In genomic region chr18:47752796-47753645, GRCh38 we compare ENCODE assay signal across 19 cellular contexts.
DNase-seq lines count a peak whose midpoint lies in the region; ATAC-seq lines count a peak whose summit lies in the region.
"Had no signal": no experiment of that assay in that cellular context is flagged by ENCODE, and none has a peak within 500 bp of the region (broad histone marks: within the 10 kb centered on the region; RNA-seq: fewer than 3 reads in every experiment).

No MANE protein-coding gene starts in this region.

- H3K9ac ChIP-seq in neuronal stem cell (ENCODE audit: low read depth, low read length, poor library complexity) = no peak overlapping the region

- no peak overlapping the region for H2BK120ac ChIP-seq in neuronal stem cell (ENCODE audit: low read depth, low read length)

- CTCF ChIA-PET in activated CD8-positive, alpha-beta T cell treated with anti-CD3 and anti-CD28 coated beads, Interleukin-2, amount 10 ng/mL, durations not matched to agents 7 days and 5 days (lab: Charles Lee) = interaction anchor here (0.8 kb wide), 1 partner anchor 122 kb away, joined by 3 read pairs; no protein-coding TSS in a partner anchor

- peaks cover 0 to 17% (median 6%) of the 10 kb centered on the region in 3 experiments for H3K27me3 ChIP-seq in neuronal stem cell (ENCODE audit: control insufficient read depth in 3 of 3, insufficient read depth in 3 of 3, low read depth in 1 of 3, low read length in 3 of 3)

- H3K18ac ChIP-seq in neuronal stem cell (ENCODE audit: low read length) = peak overlapping the region; percentile 53

- POLR2A ChIA-PET in activated CD8-positive, alpha-beta T cell treated with anti-CD3 and anti-CD28 coated beads, Interleukin-2, amount 10 ng/mL, durations not matched to agents 7 days and 5 days (lab: Charles Lee) = no interaction called here

- no peak for ATAC-seq in activated CD8-positive, alpha-beta T cell treated with anti-CD3 and anti-CD28 coated beads, Interleukin-2, amount 10 ng/mL, durations not matched to agents 7 days and 5 days
- no peak for ATAC-seq in stimulated activated memory B cell treated with anti-CD40 and anti-IgM and Interleukin-4, amounts not matched to agents 10 μg/mL and 1 μg/mL and 100 μg/mL, for 72 hours
- ATAC-seq: A549, GM23338 had no signal

- H3K4me1 ChIP-seq in neuronal stem cell (ENCODE audit: control insufficient read depth in 2 of 2, insufficient read depth in 1 of 2, low read depth in 1 of 2, low read length in 2 of 2) = peaks cover 1 to 2% of the 10 kb centered on the region in 2 donors
- H3K4me1 ChIP-seq: A549, Caco-2, HAP-1 had no signal

- H2BK12ac ChIP-seq in neuronal stem cell (ENCODE audit: low read length) = no peak overlapping the region

- H2AFZ ChIP-seq in neuronal stem cell (ENCODE audit: low read length) = no peak overlapping the region

- H2BK15ac ChIP-seq in neuronal stem cell (ENCODE audit: low read length) = no peak overlapping the region

- no peaks in the 10 kb centered on the region for H3K4me1 Mint-ChIP-seq in activated CD8-positive, alpha-beta T cell treated with anti-CD3 and anti-CD28 coated beads, Interleukin-2, amount 10 ng/mL, durations not matched to agents 7 days and 5 days (ENCODE audit: low read depth)
- peaks cover 14% of the 10 kb centered on the region for H3K4me1 Mint-ChIP-seq in stimulated activated memory B cell treated with anti-CD40 and anti-IgM and Interleukin-4, amounts not matched to agents 10 μg/mL and 1 μg/mL and 100 μg/mL, for 72 hours

- no peak overlapping the region for H3K27ac Mint-ChIP-seq in activated CD8-positive, alpha-beta T cell treated with anti-CD3 and anti-CD28 coated beads, Interleukin-2, amount 10 ng/mL, durations not matched to agents 7 days and 5 days
- H3K27ac Mint-ChIP-seq in stimulated activated memory B cell treated with anti-CD40 and anti-IgM and Interleukin-4, amounts not matched to agents 10 μg/mL and 1 μg/mL and 100 μg/mL, for 72 hours = no peak overlapping the region
- H3K27ac Mint-ChIP-seq: GM23338, HFFc6 had no signal

- H3K4ac ChIP-seq in neuronal stem cell (ENCODE audit: low read length) = no peak overlapping the region

- H2BK5ac ChIP-seq in neuronal stem cell (ENCODE audit: low read length) = no peak overlapping the region

- no CpG with 5 or more reads among the region's 10 CpGs for WGBS in neuronal stem cell (ENCODE audit: extremely low coverage in 2 of 2, insufficient read length in 2 of 2, insufficient replicate concordance in 1 of 2), 2 donors

- no peak overlapping the region for H3K14ac ChIP-seq in neuronal stem cell (ENCODE audit: low read length)

- H4K8ac ChIP-seq in neuronal stem cell (ENCODE audit: low read depth, low read length) = no peak overlapping the region

- no peaks in the 10 kb centered on the region for H3K27me3 Mint-ChIP-seq in activated CD8-positive, alpha-beta T cell treated with anti-CD3 and anti-CD28 coated beads, Interleukin-2, amount 10 ng/mL, durations not matched to agents 7 days and 5 days (ENCODE audit: low read depth)
- peaks cover 43% of the 10 kb centered on the region for H3K27me3 Mint-ChIP-seq in stimulated activated memory B cell treated with anti-CD40 and anti-IgM and Interleukin-4, amounts not matched to agents 10 μg/mL and 1 μg/mL and 100 μg/mL, for 72 hours

- H3K23ac ChIP-seq in neuronal stem cell (ENCODE audit: low read depth, low read length, poor library complexity) = no peak overlapping the region

- no peak overlapping the region for H3K4me3 Mint-ChIP-seq in activated CD8-positive, alpha-beta T cell treated with anti-CD3 and anti-CD28 coated beads, Interleukin-2, amount 10 ng/mL, durations not matched to agents 7 days and 5 days
- H3K4me3 Mint-ChIP-seq in stimulated activated memory B cell treated with anti-CD40 and anti-IgM and Interleukin-4, amounts not matched to agents 10 μg/mL and 1 μg/mL and 100 μg/mL, for 72 hours = no peak overlapping the region
- H3K4me3 Mint-ChIP-seq: CD4-positive, alpha-beta memory T cell; GM23338; HFFc6 had no signal

- H3K36me3 ChIP-seq in neuronal stem cell (replicated peaks in 1 of 2; ENCODE audit: control insufficient read depth in 2 of 2, insufficient read depth in 2 of 2, low read length in 2 of 2) = no peaks in the 10 kb centered on the region
- H3K36me3 ChIP-seq: HAP-1 had no signal

- no peaks in the 10 kb centered on the region for H3K36me3 Mint-ChIP-seq in activated CD8-positive, alpha-beta T cell treated with anti-CD3 and anti-CD28 coated beads, Interleukin-2, amount 10 ng/mL, durations not matched to agents 7 days and 5 days (ENCODE audit: low read depth)
- H3K36me3 Mint-ChIP-seq in stimulated activated memory B cell treated with anti-CD40 and anti-IgM and Interleukin-4, amounts not matched to agents 10 μg/mL and 1 μg/mL and 100 μg/mL, for 72 hours = no peaks in the 10 kb centered on the region
- H3K36me3 Mint-ChIP-seq: CD4-positive, alpha-beta memory T cell had no signal

- no peaks in the 10 kb centered on the region for H3K9me3 Mint-ChIP-seq in activated CD8-positive, alpha-beta T cell treated with anti-CD3 and anti-CD28 coated beads, Interleukin-2, amount 10 ng/mL, durations not matched to agents 7 days and 5 days (ENCODE audit: insufficient read depth)
- H3K9me3 Mint-ChIP-seq in stimulated activated memory B cell treated with anti-CD40 and anti-IgM and Interleukin-4, amounts not matched to agents 10 μg/mL and 1 μg/mL and 100 μg/mL, for 72 hours = no peaks in the 10 kb centered on the region
- H3K9me3 Mint-ChIP-seq: GM23338, HFFc6 had no signal

- no peak overlapping the region for H3K4me2 ChIP-seq in neuronal stem cell (ENCODE audit: insufficient read depth, low read length, poor library complexity, severe bottlenecking)
- H3K4me2 ChIP-seq: A549, GM23338 had no signal

- H4K91ac ChIP-seq in neuronal stem cell (ENCODE audit: low read depth, low read length, poor library complexity) = no peak overlapping the region

- no peaks in the 10 kb centered on the region for H3K79me1 ChIP-seq in neuronal stem cell (ENCODE audit: low read depth, low read length)

- no peaks in the 10 kb centered on the region for H3K9me3 ChIP-seq in neuronal stem cell (replicated peaks in 1 of 2; ENCODE audit: control insufficient read depth in 2 of 2, insufficient read depth in 1 of 2, low read depth in 1 of 2, low read length in 2 of 2)
- H3K9me3 ChIP-seq: A549, Caco-2, HAP-1 had no signal

- DNase-seq in activated CD8-positive, alpha-beta memory T cell treated with anti-CD3 and anti-CD28 coated beads, Interleukin-2, amount 50 U/mL, for 48 hours = peak; percentile 33
- no peak for DNase-seq in activated CD8-positive, alpha-beta memory T cell treated with anti-CD3 and anti-CD28 coated beads, Interleukin-2, amount 50 U/mL, for 4 hours
- peak; percentile 3 for DNase-seq in AG20443 (ENCODE audit: low spot score)
- peak; percentile 3 for DNase-seq in iPS-NIHi7 (ENCODE audit: extremely low spot score)
- no peak for DNase-seq in neuronal stem cell (ENCODE audit: low spot score)
- no peak for DNase-seq in activated CD8-positive, alpha-beta T cell treated with anti-CD3 and anti-CD28 coated beads, Interleukin-2, amount 10 ng/mL, durations not matched to agents 7 days and 5 days
- DNase-seq in DMS153 (lab: John Stamatoyannopoulos, UW) = no peak
- DNase-seq: 8988T; ACHN; C1 segment of cervical spinal cord; Caco-2; CD4-positive, alpha-beta memory T cell; DMS79; GF-D8; HFFc6 had no signal

- no peak overlapping the region for H3K4me3 ChIP-seq in neuronal stem cell (ENCODE audit: low read length in 2 of 2)
- H3K4me3 ChIP-seq: A549, GM23338, HAP-1 had no signal

- H3K27ac ChIP-seq in neuronal stem cell (replicated peaks; ENCODE audit: low read length) = no peak overlapping the region
- H3K27ac ChIP-seq: A549 had no signal

- H2AK5ac ChIP-seq in neuronal stem cell (ENCODE audit: low read depth, low read length) = no peak overlapping the region

Comparison
In these comparisons a context has a peak if more than half of its experiments do, and no peak if none do; other contexts are left out.
1. DNase-seq: peak in activated CD8-positive, alpha-beta memory T cell treated with anti-CD3 and anti-CD28 coated beads, Interleukin-2, amount 50 U/mL, for 48 hours (single experiment), AG20443 (single experiment) and iPS-NIHi7 (single experiment); none in activated CD8-positive, alpha-beta memory T cell treated with anti-CD3 and anti-CD28 coated beads, Interleukin-2, amount 50 U/mL, for 4 hours (single experiment), neuronal stem cell (single experiment), activated CD8-positive, alpha-beta T cell treated with anti-CD3 and anti-CD28 coated beads, Interleukin-2, amount 10 ng/mL, durations not matched to agents 7 days and 5 days (single experiment) and DMS153 (single experiment).